15 cellular contexts compared by ENCODE assay signal in the genomic region with DNA sequence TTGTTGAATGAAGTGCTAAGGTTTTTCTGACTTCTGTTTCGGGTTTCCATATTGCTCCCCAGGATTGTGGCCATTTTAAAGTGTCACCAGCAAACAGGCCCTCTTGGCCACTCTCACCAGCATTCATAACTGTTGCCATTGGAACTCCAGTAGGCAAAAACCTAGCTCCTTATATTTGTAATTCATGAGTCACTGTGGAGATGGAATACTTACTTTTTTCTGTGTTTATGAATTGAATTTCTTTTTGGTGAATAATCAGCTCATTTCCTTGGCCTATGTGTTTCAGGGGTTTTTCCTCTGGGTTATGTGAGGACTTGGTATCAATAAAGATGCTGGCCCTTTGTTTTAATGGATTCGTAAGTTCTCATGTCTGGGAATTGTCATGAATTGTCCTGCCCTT.
DNase-seq lines count a peak whose midpoint lies in the region; ATAC-seq and TF ChIP-seq lines count a peak whose summit lies in the region.
"Had no signal": no experiment of that assay in that cellular context is flagged by ENCODE, and none has a peak within 500 bp of the region (broad histone marks: within the 10 kb centered on the region; RNA-seq: fewer than 3 reads in every experiment).

No MANE protein-coding gene starts in this region.

- peak overlapping the region; percentile 72 for H2AK5ac ChIP-seq in IMR-90 (ENCODE audit: low read depth, low read length)

- H3K56ac ChIP-seq in IMR-90 (ENCODE audit: extremely low read depth, insufficient read depth, low read length) = peak overlapping the region; percentile 85

- ATAC-seq in IMR-90 (ENCODE audit: low read depth) (peak; percentile 76), GM19467 (IDR thresholded peaks at IDR 0.05; ENCODE audit: unreplicated experiment) (no peak), HG02623 (IDR thresholded peaks at IDR 0.05; ENCODE audit: unreplicated experiment) (no peak), HG02884 (IDR thresholded peaks at IDR 0.05; ENCODE audit: unreplicated experiment) (no peak)

- H4K91ac ChIP-seq in IMR-90 (ENCODE audit: insufficient read depth, low read depth, low read length) = peak overlapping the region; percentile 84

- TF ChIP-seq POLR2A in IMR-90 (IDR thresholded peaks at IDR 0.05; ENCODE audit: low read depth, low read length) = no peak

- peak overlapping the region; percentile 72; the same call in 1 of the 2 replicates for H4K5ac ChIP-seq in IMR-90 (ENCODE audit: low read depth, low read length)

- no peak overlapping the region for H2AFZ ChIP-seq in IMR-90 (replicated peaks; ENCODE audit: low read length, poor library complexity)

- peak overlapping the region; percentile 43; the same call in 2 of the 3 replicates for H2BK15ac ChIP-seq in IMR-90 (ENCODE audit: low read depth, low read length)

- intact Hi-C loops in IMR-90 (cut with micrococcal nuclease) = loop anchor here (5.0 kb wide), 1 partner anchor 161 kb away; no protein-coding TSS in a partner anchor

- no TSS peak for BruUV-seq in IMR-90 (replicated peaks; lab: Mats Ljungman, UMichigan)

- peak overlapping the region; percentile 88 for H2BK5ac ChIP-seq in IMR-90 (ENCODE audit: low read depth, low read length, poor library complexity, severe bottlenecking)

- POLR2A ChIA-PET in IMR-90 (lab: Charles Lee; ENCODE audit: unreplicated experiment) = interaction anchor here (0.6 kb wide), 1 partner anchor 80 kb away, joined by 3 read pairs; no protein-coding TSS in a partner anchor

- peak overlapping the region; percentile 71 for H3K14ac ChIP-seq in IMR-90 (replicated peaks; ENCODE audit: low read depth, low read length)

- peak overlapping the region; percentile 92 for H2BK120ac ChIP-seq in IMR-90 (ENCODE audit: low read depth, low read length)

- 0% methylated on average over 1 of the region's 2 CpGs; no CpG with 5 or more reads in 1 of the 2 experiments for WGBS in IMR-90 (ENCODE audit: extremely low coverage in 2 of 2, insufficient read length in 1 of 2), 2 experiments

- peak; percentile 34 for DNase-seq in AG09319 (ENCODE audit: extremely low read depth, low read depth)
- peak; percentile 91 for DNase-seq in IMR-90
- peak; percentile 25 for DNase-seq in brain microvascular endothelial cell
- DNase-seq in kidney glomerular epithelial cell (lab: John Stamatoyannopoulos, UW) = peak; percentile 41
- no peak for DNase-seq in retina
- DNase-seq: activated CD4-positive, alpha-beta T cell treated with anti-CD3 and anti-CD28 coated beads for 4 hours; activated CD8-positive, alpha-beta memory T cell treated with anti-CD3 and anti-CD28 coated beads, Interleukin-2, amount 50 U/mL, for 48 hours; activated naive CD4-positive, alpha-beta T cell; C1 segment of cervical spinal cord; immature natural killer cell; SHP77; stimulated activated CD4-positive, alpha-beta T cell treated with anti-CD3 and anti-CD28 coated beads, Interleukin-15, amount 100 ng/mL, for 24 hours had no signal

- peak overlapping the region; percentile 65; the same call in 1 of the 2 replicates for H3K4me2 ChIP-seq in IMR-90 (ENCODE audit: low read depth, low read length)

- H3K9ac ChIP-seq in IMR-90 (ENCODE audit: low read depth, low read length) = peak overlapping the region; percentile 19; the same call in 1 of the 2 replicates

- no peak overlapping the region for H2AK9ac ChIP-seq in IMR-90 (replicated peaks; ENCODE audit: low read depth, low read length, poor library complexity)

- H3K4me3 ChIP-seq in IMR-90 (ENCODE audit: insufficient read depth, low read depth, low read length) (no peak overlapping the region), brain microvascular endothelial cell (ENCODE audit: low read depth, low read length) (no peak overlapping the region)

- H3K36me3 ChIP-seq in IMR-90 (ENCODE audit: control insufficient read depth, insufficient read depth, low read length) = no peaks in the 10 kb centered on the region
- H3K36me3 ChIP-seq in brain microvascular endothelial cell (replicated peaks) = no peaks in the 10 kb centered on the region

- H3K27me3 ChIP-seq in IMR-90 (ENCODE audit: control insufficient read depth, insufficient read depth, low read length) = no peaks in the 10 kb centered on the region
- H3K27me3 ChIP-seq in brain microvascular endothelial cell (replicated peaks) = no peaks in the 10 kb centered on the region

- TF ChIP-seq CTCF in AG09319 (IDR thresholded peaks at IDR 0.05; ENCODE audit: low read depth, low read length) = no peak
- no peak for TF ChIP-seq CTCF in IMR-90 (conservative IDR thresholded peaks at IDR 0.05; ENCODE audit: low read depth, low read length)
- TF ChIP-seq CTCF in brain microvascular endothelial cell (IDR thresholded peaks at IDR 0.05; ENCODE audit: low read depth, low read length, missing control alignments) = no peak

- peak overlapping the region; percentile 74 to 93 for H4K8ac ChIP-seq in IMR-90 (ENCODE audit: low read depth in 2 of 2, low read length in 2 of 2)

- H3K27ac ChIP-seq in IMR-90 (ENCODE audit: insufficient read depth, low read length) (peak overlapping the region; percentile 84), brain microvascular endothelial cell (peak overlapping the region; percentile 50)

- H3K9me3 ChIP-seq in IMR-90 (ENCODE audit: control insufficient read depth, insufficient read depth, low read length) = no peaks in the 10 kb centered on the region

- peaks cover 36% of the 10 kb centered on the region for H3K4me1 ChIP-seq in IMR-90 (ENCODE audit: control insufficient read depth, insufficient read depth, low read length)

- CTCF ChIA-PET in IMR-90 (lab: Yijun Ruan, JAX) = interaction anchor here (1.1 kb wide), 1 partner anchor 29 kb away, joined by 5 read pairs; no protein-coding TSS in a partner anchor

- H2BK20ac ChIP-seq in IMR-90 (ENCODE audit: low read depth, low read length) = peak overlapping the region; percentile 93

- peaks cover 3 to 49% of the 10 kb centered on the region in 2 experiments; a peak in 3 of 4 replicates for H3K79me1 ChIP-seq in IMR-90 (ENCODE audit: low read depth in 1 of 2, low read length in 2 of 2)

- H4K20me1 ChIP-seq in IMR-90 (ENCODE audit: insufficient read depth, low read length) = no peaks in the 10 kb centered on the region; the same call in 1 of the 2 replicates

- peak overlapping the region; percentile 93; the same call in 1 of the 2 replicates for H3K18ac ChIP-seq in IMR-90 (ENCODE audit: low read depth, low read length)

- dilution Hi-C loops in IMR-90 (cut with HindIII; ENCODE audit: low sequenced_read_pairs, unreplicated experiment) = no loop called here

- TF ChIP-seq RAD21 in IMR-90 (IDR thresholded peaks at IDR 0.05; ENCODE audit: low read length) = no peak

- peaks cover 32% of the 10 kb centered on the region for H3K9me1 ChIP-seq in IMR-90 (ENCODE audit: insufficient read depth, low read length)

- H3K23ac ChIP-seq in IMR-90 (ENCODE audit: low read depth, low read length) = peak overlapping the region; percentile 61

- in situ Hi-C loops in IMR-90 (cut with MboI; ENCODE audit: low sequenced_read_pairs) (no loop called here), brain microvascular endothelial cell (cut with HindIII; ENCODE audit: low pct_ligation_motif_present, low sequenced_read_pairs) (no loop called here)

- peak overlapping the region; percentile 81 for H3K4ac ChIP-seq in IMR-90 (ENCODE audit: low read depth, low read length)

TF ChIP-seq in IMR-90, 13 proteins besides CTCF, POLR2A, EP300 and RAD21:
- peak; percentile 93 for TF ChIP-seq FOS (IDR thresholded peaks at IDR 0.05; ENCODE audit: low read depth, low read length)
- peak; percentile 14; the same call in 1 of the 2 replicates for TF ChIP-seq MAFK (IDR thresholded peaks at IDR 0.05; ENCODE audit: low read depth, low read length)
- TF ChIP-seq RFX5 (IDR thresholded peaks at IDR 0.05; ENCODE audit: low read depth, low read length) = no peak
- TF ChIP-seq NFE2L2 (IDR thresholded peaks at IDR 0.05; ENCODE audit: low read depth, low read length) = peak; percentile 26; the same call in 1 of the 2 replicates
TF ChIP-seq in IMR-90: peak in this region for 3.
